8 cellular contexts compared by ENCODE assay signal in the genomic region with DNA sequence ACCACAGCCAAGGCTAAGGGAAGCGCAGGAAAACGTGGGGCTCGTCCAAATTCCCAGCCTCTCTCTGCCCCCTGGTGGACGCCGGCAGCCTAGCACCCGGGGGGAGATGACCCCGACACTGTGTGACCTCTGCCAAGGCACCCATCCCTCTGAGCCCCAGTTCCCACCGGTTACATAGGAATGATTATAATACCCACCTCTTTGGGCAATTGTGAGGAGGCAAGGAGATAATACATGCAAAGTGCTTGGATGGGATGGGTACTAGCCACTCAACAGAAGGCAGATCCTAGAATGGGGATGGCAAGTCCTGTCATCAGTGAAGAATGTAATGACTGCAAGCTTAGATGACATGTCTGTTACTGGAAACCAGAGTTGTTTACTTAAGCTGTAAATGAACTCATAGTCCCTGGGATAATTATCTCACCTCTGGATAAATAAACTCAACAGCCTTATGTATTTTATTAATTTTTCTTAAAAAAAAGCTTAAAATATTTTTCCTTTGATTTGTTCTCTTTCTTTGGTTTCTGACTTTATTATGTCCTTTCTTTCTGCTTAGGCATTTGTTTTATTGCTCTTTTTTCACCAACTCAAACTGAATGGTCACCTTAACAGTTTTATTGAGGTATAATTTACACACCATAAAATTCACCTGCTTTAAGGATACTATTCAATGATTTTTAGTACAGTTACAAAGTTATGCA. TPM values are rescaled to one million over a fixed set of nuclear protein-coding genes. Genes with fewer than 3 reads are reported as not detected.
A peak's percentile ranks its signal among the peaks of the same experiment; 100 is the strongest.
DNase-seq lines count a peak whose midpoint lies in the region; TF ChIP-seq lines count a peak whose summit lies in the region.

No MANE protein-coding gene starts in this region.

- no peak for TF ChIP-seq POLR2A in adrenal gland (IDR thresholded peaks at IDR 0.05)

- H3K18ac ChIP-seq in H9 (ENCODE audit: insufficient read length, low read depth, low read length), result no peak overlapping the region

- no peak overlapping the region for H2BK5ac ChIP-seq in H9 (ENCODE audit: insufficient read length, low read length)

- no peak overlapping the region for H2BK15ac ChIP-seq in H9 (ENCODE audit: low read depth, low read length)

- H3K9me3 ChIP-seq in H9 (ENCODE audit: control insufficient read depth, low read depth, low read length), result no peaks in the 10 kb centered on the region
- no peaks in the 10 kb centered on the region for H3K9me3 ChIP-seq in Loucy (ENCODE audit: insufficient read depth, low read depth, low read length)
- H3K9me3 ChIP-seq in adrenal gland (replicated peaks in 1 of 3), result no peaks in the 10 kb centered on the region
- peaks cover 0 to under 1% of the 10 kb centered on the region in 2 donors for H3K9me3 ChIP-seq in right atrium auricular region

- no peak overlapping the region; a peak in 1 of 5 replicates for H3K4me3 Mint-ChIP-seq in H9
- peak overlapping the region; percentile 53 for H3K4me3 Mint-ChIP-seq in T-helper 1 cell treated with Interleukin-12 subunit alpha and Interleukin-12 subunit beta and Interleukin-4 antibody, amounts not matched to agents 30 μg/mL and 1 μg/mL, for 36 hours

- H3T11ph ChIP-seq in H9 (ENCODE audit: low read length), result no peak overlapping the region

- no peaks in the 10 kb centered on the region for H3K9me2 ChIP-seq in Loucy (replicated peaks; ENCODE audit: low read depth, low read length)

- no peak overlapping the region for H3K23ac ChIP-seq in H9 (ENCODE audit: insufficient read length, low read depth, low read length)

- H3K79me2 ChIP-seq in H9 (ENCODE audit: insufficient read depth, low read length) (no peaks in the 10 kb centered on the region), Loucy (ENCODE audit: insufficient read depth, low read length) (no peaks in the 10 kb centered on the region)

- H3K23me2 ChIP-seq in H9 (ENCODE audit: insufficient read length, low read depth, low read length, poor library complexity, severe bottlenecking), result no peaks in the 10 kb centered on the region

- H3K36me3 Mint-ChIP-seq in H9 (ENCODE audit: insufficient read depth in 1 of 3, low read depth in 3 of 3), result no peaks in the 10 kb centered on the region
- no peaks in the 10 kb centered on the region for H3K36me3 Mint-ChIP-seq in T-helper 1 cell treated with Interleukin-12 subunit alpha and Interleukin-12 subunit beta and Interleukin-4 antibody, amounts not matched to agents 30 μg/mL and 1 μg/mL, for 36 hours (ENCODE audit: low read depth)

- no peak overlapping the region for H3K56ac ChIP-seq in H9 (ENCODE audit: insufficient read length, low read depth, low read length)

- H3K27ac ChIP-seq in H9 (ENCODE audit: insufficient read length, low read depth, low read length) (no peak overlapping the region), adrenal gland (peak overlapping the region in 1 of 5 donors; percentile 5), right atrium auricular region (no peak overlapping the region)

- POLR2A ChIA-PET in GM10248 (lab: Yijun Ruan, JAX), result no interaction called here

- H3K9ac ChIP-seq in H9 (ENCODE audit: extremely low read depth, insufficient read length, low read length) (no peak overlapping the region), Loucy (ENCODE audit: low read depth, low read length, poor library complexity, severe bottlenecking) (no peak overlapping the region)

- H2BK20ac ChIP-seq in H9 (ENCODE audit: low read depth, low read length, poor library complexity, severe bottlenecking), result no peak overlapping the region

- H2AFZ ChIP-seq in H9 (ENCODE audit: low read length) (no peak overlapping the region), Loucy (ENCODE audit: low read length) (no peak overlapping the region)

- no peak overlapping the region for H2BK120ac ChIP-seq in H9 (ENCODE audit: low read depth, low read length, poor library complexity, severe bottlenecking)

- H4K8ac ChIP-seq in H9 (replicated peaks; ENCODE audit: insufficient read length, low read depth, low read length), result no peak overlapping the region

- H3K4me2 ChIP-seq in H9 (ENCODE audit: insufficient read depth, insufficient read length, low read length) (no peak overlapping the region), Loucy (ENCODE audit: low read depth, low read length, poor library complexity, severe bottlenecking) (no peak overlapping the region)

- H3K27me3 ChIP-seq in H9 (ENCODE audit: insufficient read depth, low read length) (no peaks in the 10 kb centered on the region), Loucy (ENCODE audit: insufficient read depth, low read length, poor library complexity, severe bottlenecking) (no peaks in the 10 kb centered on the region), adrenal gland (no peaks in the 10 kb centered on the region), right atrium auricular region (no peaks in the 10 kb centered on the region)

- H3K14ac ChIP-seq in H9 (ENCODE audit: insufficient read depth, low read length), result no peak overlapping the region

- no CpG with 5 or more reads among the region's 8 CpGs for WGBS in H9 (ENCODE audit: extremely low coverage, insufficient read length, low lambda C conversion rate)
- 0 to 5% (median 3%) methylated on average over 1 to 8 of the region's 8 CpGs for WGBS in adrenal gland, 4 donors

- H2BK12ac ChIP-seq in H9 (ENCODE audit: insufficient read length, low read depth, low read length), result no peak overlapping the region

- intact Hi-C loops in adrenal gland (cut with DNase I), result no loop called here

- no peaks in the 10 kb centered on the region for H3K79me1 ChIP-seq in H9 (ENCODE audit: insufficient read depth, low read depth, low read length, poor library complexity, severe bottlenecking)

- TF ChIP-seq CTCF in GM10248 (IDR thresholded peaks at IDR 0.05; ENCODE audit: control extremely low read depth, extremely low read depth, low read depth, missing control alignments) (peak; percentile 86), H9 (conservative IDR thresholded peaks at IDR 0.05) (peak; percentile 84), Loucy (conservative IDR thresholded peaks at IDR 0.05; ENCODE audit: low read length) (peak; percentile 75), adrenal gland (IDR thresholded peaks at IDR 0.05) (peak; percentile 47 to 79 (median 66)), right atrium auricular region (IDR thresholded peaks at IDR 0.05) (peak; percentile 61 to 75)

- CTCF ChIA-PET in GM10248 (lab: Yijun Ruan, JAX), result interaction anchor here (0.6 to 5.4 kb wide), 53 partner anchors 10 to 972 kb away, joined by 3 to 52 read pairs (median 4); partner anchors contain the start of genes BMP8B, MYCL, PPIE and TRIT1

- peaks cover 7 to 11% of the 10 kb centered on the region in 2 experiments for H3K4me1 Mint-ChIP-seq in H9
- H3K4me1 Mint-ChIP-seq in T-helper 1 cell treated with Interleukin-12 subunit alpha and Interleukin-12 subunit beta and Interleukin-4 antibody, amounts not matched to agents 30 μg/mL and 1 μg/mL, for 36 hours (ENCODE audit: low read depth), result peaks cover 10% of the 10 kb centered on the region

- no peaks in the 10 kb centered on the region; the same call in 1 of the 2 replicates for H3K4me1 ChIP-seq in H9 (ENCODE audit: insufficient read depth, low read length)
- H3K4me1 ChIP-seq in Loucy (ENCODE audit: insufficient read depth, low read length, poor library complexity, severe bottlenecking), result no peaks in the 10 kb centered on the region
- no peaks in the 10 kb centered on the region for H3K4me1 ChIP-seq in adrenal gland (replicated peaks in 1 of 2)
- H3K4me1 ChIP-seq in right atrium auricular region, result peaks cover 0 to 5% of the 10 kb centered on the region in 2 donors

- no peak overlapping the region for H4K91ac ChIP-seq in H9 (ENCODE audit: insufficient read length, low read depth, low read length)

- peaks cover 50% of the 10 kb centered on the region for H3K27me3 Mint-ChIP-seq in H9 (ENCODE audit: low read depth)
- peaks cover 2% of the 10 kb centered on the region for H3K27me3 Mint-ChIP-seq in T-helper 1 cell treated with Interleukin-12 subunit alpha and Interleukin-12 subunit beta and Interleukin-4 antibody, amounts not matched to agents 30 μg/mL and 1 μg/mL, for 36 hours (ENCODE audit: low read depth)

- no peak overlapping the region for H3K27ac Mint-ChIP-seq in H9
- peak overlapping the region; percentile 85 for H3K27ac Mint-ChIP-seq in T-helper 1 cell treated with Interleukin-12 subunit alpha and Interleukin-12 subunit beta and Interleukin-4 antibody, amounts not matched to agents 30 μg/mL and 1 μg/mL, for 36 hours

- H4K20me1 ChIP-seq in H9 (ENCODE audit: control insufficient read depth, insufficient read depth, insufficient read length) (no peaks in the 10 kb centered on the region), Loucy (ENCODE audit: insufficient read depth, low read length, poor library complexity, severe bottlenecking) (no peaks in the 10 kb centered on the region)

- no peak overlapping the region for H3K4me3 ChIP-seq in Loucy (ENCODE audit: low read length, poor library complexity, severe bottlenecking)
- H3K4me3 ChIP-seq in adrenal gland, result no peak overlapping the region
- peak overlapping the region in 1 of 2 donors; percentile 21 for H3K4me3 ChIP-seq in right atrium auricular region
- no peak overlapping the region for H3K4me3 ChIP-seq in skeletal muscle cell (ENCODE audit: low read depth, low read length)

- H3K9me3 Mint-ChIP-seq in H9, result peaks cover 2 to 3% of the 10 kb centered on the region in 2 experiments; a peak in 2 of 5 replicates
- no peaks in the 10 kb centered on the region for H3K9me3 Mint-ChIP-seq in T-helper 1 cell treated with Interleukin-12 subunit alpha and Interleukin-12 subunit beta and Interleukin-4 antibody, amounts not matched to agents 30 μg/mL and 1 μg/mL, for 36 hours

- no peak overlapping the region for H3K4ac ChIP-seq in H9 (ENCODE audit: low read depth, low read length)

- no peak overlapping the region for H4K5ac ChIP-seq in H9 (ENCODE audit: insufficient read length, low read depth, low read length)

- no peaks in the 10 kb centered on the region for H3F3A ChIP-seq in Loucy (ENCODE audit: low read depth)

- DNase-seq in GM10248 (ENCODE audit: extremely low spot score) (peak; percentile 73), H9 (peak; percentile 82), adrenal gland (peak; percentile 48 to 82 (median 57)), right atrium auricular region (ENCODE audit: low spot score) (peak; percentile 62), skeletal muscle cell (ENCODE audit: low read depth) (peak; percentile 43), DMS79 treated with DMSO at 0.1 percent for 48 hours (lab: John Stamatoyannopoulos, UW) (no peak)

- H3K36me3 ChIP-seq in Loucy (ENCODE audit: insufficient read depth, low read length) (no peaks in the 10 kb centered on the region), adrenal gland (replicated peaks in 1 of 2) (no peaks in the 10 kb centered on the region), right atrium auricular region (no peaks in the 10 kb centered on the region)

- no peak overlapping the region for H2AK5ac ChIP-seq in H9 (ENCODE audit: insufficient read length, low read length)

RNA-seq across cellular contexts. Expression of gene BMP8B, which starts 11.3 kb away (rescaled TPM):
- total RNA-seq in H9 (2021) (0.33 and 0.42 TPM in 2 replicates), adrenal gland (1 to 10 TPM in 3 of 8 donors, under 1 TPM in 4, not detected in 1; 0.09 to 5.9 (median 0.23) TPM), right atrium auricular region (under 1 TPM; 0.22 to 0.63 TPM)
- 1 to 10 TPM; 1.0 to 3.7 (median 2.3) TPM for polyA plus RNA-seq in adrenal gland

RNA-seq across cellular contexts. Expression of gene OXCT2, which starts 28.8 kb away (rescaled TPM):
- total RNA-seq in H9 (2021) (3.7 and 4.3 TPM in 2 replicates), adrenal gland (1 to 10 TPM in 2 of 8 donors, under 1 TPM in 5, not detected in 1; 0.15 to 2.1 (median 0.41) TPM), right atrium auricular region (1 to 10 TPM; 3.6 to 4.9 TPM)
- polyA plus RNA-seq in adrenal gland, result 1 to 10 TPM in 1 of 3 donors, under 1 TPM in 2; 0.42 to 2.4 (median 0.71) TPM
